ENCODE assay signal across 1 cellular context in the genomic region with DNA sequence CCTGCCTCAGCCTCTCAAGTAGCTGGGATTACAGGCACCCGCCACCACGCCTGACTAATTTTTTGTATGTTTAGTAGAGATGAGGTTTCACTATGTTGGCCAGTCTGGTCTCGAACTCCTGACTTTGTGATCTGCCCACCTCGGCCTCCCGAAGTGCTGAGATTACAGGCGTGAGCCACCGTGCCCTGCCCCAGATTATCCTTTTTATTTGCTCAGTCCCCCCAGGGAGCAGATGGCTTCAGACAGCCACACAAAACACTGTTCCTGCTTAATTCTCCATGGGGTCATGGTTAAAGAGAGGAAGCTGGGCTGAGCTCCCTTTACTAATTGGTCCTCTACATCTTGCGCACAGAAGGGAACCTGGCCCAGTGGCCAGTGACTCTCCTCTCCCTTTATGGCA.
TF ChIP-seq lines count a peak whose summit lies in the region.

No MANE protein-coding gene starts in this region.

TF ChIP-seq in HEK293, 187 proteins besides CTCF, POLR2A, EP300 and RAD21:
- TF ChIP-seq ZBTB17 (tag by site-specific recombination; IDR thresholded peaks at IDR 0.05) = peak; percentile 37; the same call in 1 of the 2 replicates
